11 cellular contexts compared by ENCODE assay signal in the genomic region with DNA sequence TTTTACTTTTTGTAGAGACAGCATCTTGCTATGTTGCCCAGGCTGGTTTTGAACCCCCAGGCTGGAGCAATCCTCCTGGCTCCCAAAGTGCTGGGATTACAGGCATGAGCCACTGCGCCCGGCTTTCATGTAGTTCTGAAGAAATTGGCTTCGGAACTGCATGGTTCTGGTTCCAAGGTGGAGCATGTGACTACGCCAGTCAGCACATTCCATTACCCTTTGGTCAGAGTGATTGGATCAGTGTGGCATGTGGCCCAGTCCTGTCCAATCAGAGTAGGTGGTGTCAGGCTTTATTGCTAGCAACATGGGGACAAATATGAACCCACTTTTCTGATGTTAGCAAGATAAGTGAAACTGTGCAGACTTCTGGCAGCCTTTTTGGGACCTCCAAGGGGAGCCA. TPM values are rescaled to one million over a fixed set of nuclear protein-coding genes. Genes with fewer than 3 reads are reported as not detected.
DNase-seq lines count a peak whose midpoint lies in the region; ATAC-seq, FAIRE-seq and TF ChIP-seq lines count a peak whose summit lies in the region.
"Had no signal": no experiment of that assay in that cellular context is flagged by ENCODE, and none has a peak within 500 bp of the region (broad histone marks: within the 10 kb centered on the region; RNA-seq: fewer than 3 reads in every experiment).

No MANE protein-coding gene starts in this region.

- CTCF ChIA-PET in activated CD4-positive, alpha-beta T cell treated with anti-CD3 and anti-CD28 coated beads for 36 hours (lab: Charles Lee): interaction anchor here (0.7 to 2.9 kb wide), 4 partner anchors 9 to 78 kb away, joined by 3 to 10 read pairs (median 4); no protein-coding TSS in a partner anchor

- H3K4me3 ChIP-seq in lower lobe of right lung (no peak overlapping the region), smooth muscle cell (no peak overlapping the region)

- intact Hi-C loops in lower lobe of right lung (cut with DNase I): no loop called here
- intact Hi-C loops in activated CD4-positive, alpha-beta T cell treated with anti-CD3 and anti-CD28 coated beads for 36 hours (cut with DNase I, micrococcal nuclease): no loop called here

- no peak overlapping the region for H3K9ac ChIP-seq in smooth muscle cell (ENCODE audit: low read depth)

- 80% methylated on average over 4 of the region's 4 CpGs for WGBS in smooth muscle cell (ENCODE audit: low lambda C conversion rate)

- H3K9me3 Mint-ChIP-seq in activated CD4-positive, alpha-beta T cell treated with anti-CD3 and anti-CD28 coated beads for 36 hours (ENCODE audit: low read depth): no peaks in the 10 kb centered on the region

- H3K27me3 ChIP-seq in lower lobe of right lung (ENCODE audit: low read depth) (no peaks in the 10 kb centered on the region), smooth muscle cell (ENCODE audit: low read depth) (no peaks in the 10 kb centered on the region)

- H3K27ac Mint-ChIP-seq in activated CD4-positive, alpha-beta T cell treated with anti-CD3 and anti-CD28 coated beads for 36 hours: no peak overlapping the region

- peaks cover 16% of the 10 kb centered on the region for H3K27me3 Mint-ChIP-seq in activated CD4-positive, alpha-beta T cell treated with anti-CD3 and anti-CD28 coated beads for 36 hours

- DNase-seq in RCC 7860 (ENCODE audit: low spot score) (peak; percentile 83), lower lobe of right lung (no peak), urothelium cell line (ENCODE audit: low spot score) (peak; percentile 53), medulla oblongata (ENCODE audit: extremely low spot score) (no peak), smooth muscle cell (lab: John Stamatoyannopoulos, UW; ENCODE audit: unreplicated experiment) (no peak)
- no peak for DNase-seq in activated CD4-positive, alpha-beta T cell treated with anti-CD3 and anti-CD28 coated beads for 36 hours
- DNase-seq: NCI-H774, WERI-Rb-1 had no signal

- no peak overlapping the region for H3K4me3 Mint-ChIP-seq in activated CD4-positive, alpha-beta T cell treated with anti-CD3 and anti-CD28 coated beads for 36 hours

- H3K9me3 ChIP-seq in lower lobe of right lung: no peaks in the 10 kb centered on the region
- no peaks in the 10 kb centered on the region for H3K9me3 ChIP-seq in smooth muscle cell (replicated peaks; ENCODE audit: low read depth)

- H4K20me1 ChIP-seq in smooth muscle cell (ENCODE audit: low read depth): no peaks in the 10 kb centered on the region

- no peak for FAIRE-seq in RCC 7860 (lab: Jason Lieb, UNC)
- FAIRE-seq in urothelium cell line (lab: Jason Lieb, UNC): no peak

- POLR2A ChIA-PET in activated CD4-positive, alpha-beta T cell treated with anti-CD3 and anti-CD28 coated beads for 36 hours (lab: Charles Lee): no interaction called here

- ATAC-seq in esophagus mucosa (peak; percentile 65), lower lobe of right lung (peak; percentile 47 to 60), HG02678 (IDR thresholded peaks at IDR 0.05; ENCODE audit: unreplicated experiment) (no peak)
- ATAC-seq in activated CD4-positive, alpha-beta T cell treated with anti-CD3 and anti-CD28 coated beads for 36 hours: no peak

- H3K4me2 ChIP-seq in smooth muscle cell: no peak overlapping the region

- no peak overlapping the region for H2AFZ ChIP-seq in smooth muscle cell (ENCODE audit: low read depth)

- H3F3A ChIP-seq in smooth muscle cell (ENCODE audit: low read depth): no peaks in the 10 kb centered on the region

- H3K4me1 ChIP-seq in lower lobe of right lung: peaks cover 49% of the 10 kb centered on the region
- H3K4me1 ChIP-seq in smooth muscle cell (ENCODE audit: low read depth): peaks cover 12% of the 10 kb centered on the region

- H3K4me1 Mint-ChIP-seq in activated CD4-positive, alpha-beta T cell treated with anti-CD3 and anti-CD28 coated beads for 36 hours: no peaks in the 10 kb centered on the region

- H3K36me3 ChIP-seq in lower lobe of right lung: no peaks in the 10 kb centered on the region
- H3K36me3 ChIP-seq in smooth muscle cell (ENCODE audit: low read depth): no peaks in the 10 kb centered on the region
- H3K36me3 ChIP-seq: WERI-Rb-1 had no signal

- no peak for TF ChIP-seq CTCF in lower lobe of right lung (IDR thresholded peaks at IDR 0.05)
- TF ChIP-seq CTCF in smooth muscle cell (IDR thresholded peaks at IDR 0.05; ENCODE audit: borderline replicate concordance, insufficient read depth, poor library complexity, severe bottlenecking): no peak

- no peaks in the 10 kb centered on the region for H3K36me3 Mint-ChIP-seq in activated CD4-positive, alpha-beta T cell treated with anti-CD3 and anti-CD28 coated beads for 36 hours (ENCODE audit: low read depth)

- H3K27ac ChIP-seq in lower lobe of right lung: peak overlapping the region; percentile 68
- no peak overlapping the region for H3K27ac ChIP-seq in smooth muscle cell (ENCODE audit: low read depth)
- H3K27ac ChIP-seq: WERI-Rb-1 had no signal

- H3K79me2 ChIP-seq in smooth muscle cell (ENCODE audit: low read depth): no peaks in the 10 kb centered on the region

RNA-seq across cellular contexts. Expression of a gene that starts 16.3 kb away (rescaled TPM):
- total RNA-seq in esophagus mucosa: 1.2 TPM
- total RNA-seq in lower lobe of right lung: 44.9 TPM
- total RNA-seq in smooth muscle cell: 5.2 and 6.5 TPM in 2 replicates
- 4.6 and 5.2 TPM in 2 replicates for polyA plus RNA-seq in smooth muscle cell
- not detected for total RNA-seq in activated CD4-positive, alpha-beta T cell treated with anti-CD3 and anti-CD28 coated beads for 36 hours

RNA-seq across cellular contexts. Expression of a gene that starts 43.3 kb away (rescaled TPM):
- 0.44 TPM for total RNA-seq in esophagus mucosa
- 21.5 TPM for total RNA-seq in lower lobe of right lung
- not detected in 2 replicates for total RNA-seq in smooth muscle cell
- not detected in 2 replicates for polyA plus RNA-seq in smooth muscle cell
- 10 to 100 TPM; 18.9 to 21.6 TPM for total RNA-seq in activated CD4-positive, alpha-beta T cell treated with anti-CD3 and anti-CD28 coated beads for 36 hours
- total RNA-seq: HT1080 had no signal

Comparison
In these comparisons a context has a peak if more than half of its experiments do, and no peak if none do; other contexts are left out.
1. DNase-seq: peak in RCC 7860 (single experiment) and urothelium cell line (single experiment); none in lower lobe of right lung (single experiment), medulla oblongata (single experiment), smooth muscle cell (single experiment) and activated CD4-positive, alpha-beta T cell treated with anti-CD3 and anti-CD28 coated beads for 36 hours (single experiment).
2. ATAC-seq: peak in esophagus mucosa (single experiment) and lower lobe of right lung (2 of 2); none in HG02678 (single experiment) and activated CD4-positive, alpha-beta T cell treated with anti-CD3 and anti-CD28 coated beads for 36 hours (single experiment).
3. RNA of a gene that starts 43.3 kb away (total RNA-seq): 18.9 to 21.6 TPM in activated CD4-positive, alpha-beta T cell treated with anti-CD3 and anti-CD28 coated beads for 36 hours and 21.5 TPM in lower lobe of right lung (single experiment); 0.44 TPM in esophagus mucosa (single experiment) and not detected in smooth muscle cell; every median in the first group is over 10 times any median in the second.